6 cellular contexts compared by ENCODE assay signal in genomic region chr17:50114849-50115357, GRCh38. TPM values are rescaled to one million over a fixed set of nuclear protein-coding genes. Genes with fewer than 3 reads are reported as not detected.
DNase-seq lines count a peak whose midpoint lies in the region; ATAC-seq and TF ChIP-seq lines count a peak whose summit lies in the region.

No MANE protein-coding gene starts in this region.

- TF ChIP-seq CTCF in GM12873 (IDR thresholded peaks at IDR 0.05; ENCODE audit: insufficient read depth, low read depth, low read length, missing control alignments) (peak; percentile 85), neural cell (IDR thresholded peaks at IDR 0.05; ENCODE audit: poor library complexity, severe bottlenecking) (peak; percentile 73)

- no peak overlapping the region for H2AFZ ChIP-seq in neural cell (ENCODE audit: low read depth, low read length)

- no peak overlapping the region for H3K4me3 ChIP-seq in neural cell (ENCODE audit: low read length)

- H3K9me3 ChIP-seq in neural cell (ENCODE audit: low read length), result no peaks in the 10 kb centered on the region

- no peak for TF ChIP-seq EP300 in neural cell (conservative IDR thresholded peaks at IDR 0.05; ENCODE audit: poor library complexity, severe bottlenecking)

- H3K4me2 ChIP-seq in neural cell (ENCODE audit: low read length), result no peak overlapping the region

- ATAC-seq in HG02798 (IDR thresholded peaks at IDR 0.05; ENCODE audit: poor library complexity, unreplicated experiment), result no peak

- H3K9ac ChIP-seq in neural cell (ENCODE audit: low read length), result no peak overlapping the region

- H4K20me1 ChIP-seq in neural cell (ENCODE audit: insufficient read depth), result no peaks in the 10 kb centered on the region

- TF ChIP-seq RAD21 in neural cell (conservative IDR thresholded peaks at IDR 0.05), result peak; percentile 58

- H3K79me2 ChIP-seq in neural cell (replicated peaks; ENCODE audit: insufficient read depth, low read length), result no peaks in the 10 kb centered on the region

- H3F3A ChIP-seq in neural cell (ENCODE audit: insufficient read depth, low read length, poor library complexity, severe bottlenecking), result no peaks in the 10 kb centered on the region

- no peaks in the 10 kb centered on the region for H3K9me2 ChIP-seq in neural cell (ENCODE audit: insufficient read depth, low read length)

- no peaks in the 10 kb centered on the region for H3K36me3 ChIP-seq in neural cell (ENCODE audit: insufficient read depth, low read length)

- H3K27me3 ChIP-seq in neural cell (ENCODE audit: insufficient read depth, low read depth, low read length), result no peaks in the 10 kb centered on the region

- DNase-seq in NCI-H2196 (lab: John Stamatoyannopoulos, UW; ENCODE audit: unreplicated experiment) (peak; percentile 71), astrocyte of the hippocampus (ENCODE audit: low read depth, low spot score) (peak; percentile 74), NCI-H187 (lab: John Stamatoyannopoulos, UW) (no peak)

- no peak overlapping the region for H3K27ac ChIP-seq in neural cell (ENCODE audit: low read length)

TF ChIP-seq in neural cell, 6 proteins besides CTCF, POLR2A, EP300 and RAD21:
- peak; percentile 52 for TF ChIP-seq SMC3 (conservative IDR thresholded peaks at IDR 0.05; ENCODE audit: poor library complexity)
- no peak for TF ChIP-seq REST (IDR thresholded peaks at IDR 0.05; ENCODE audit: borderline replicate concordance)
- TF ChIP-seq TAF1 (IDR thresholded peaks at IDR 0.05; ENCODE audit: low read depth), result no peak

RNA-seq across cellular contexts. Expression of gene SAMD14, which starts 15.1 kb away (rescaled TPM):
- polyA plus RNA-seq in neural cell, result 105 and 128 TPM in 2 replicates
- polyA minus RNA-seq in neural cell, result 77.2 and 83.0 TPM in 2 replicates

RNA-seq across cellular contexts. Expression of gene PDK2, which starts 19.8 kb away (rescaled TPM):
- polyA plus RNA-seq in neural cell, result 36.2 and 41.7 TPM in 2 replicates
- 31.9 and 37.3 TPM in 2 replicates for polyA minus RNA-seq in neural cell

RNA-seq across cellular contexts. Expression of gene PPP1R9B, which starts 35.6 kb away (rescaled TPM):
- 29.2 and 30.5 TPM in 2 replicates for polyA plus RNA-seq in neural cell
- 56.8 and 70.1 TPM in 2 replicates for polyA minus RNA-seq in neural cell

RNA-seq across cellular contexts. Expression of gene SGCA, which starts 50.9 kb away (rescaled TPM):
- polyA plus RNA-seq in neural cell, result 0.43 TPM in 1 of 2 replicates, not detected in the other
- polyA minus RNA-seq in neural cell, result not detected in 2 replicates

RNA-seq across cellular contexts. Expression of gene ITGA3, which starts 59.0 kb away (rescaled TPM):
- 33.0 and 37.2 TPM in 2 replicates for polyA plus RNA-seq in neural cell
- polyA minus RNA-seq in neural cell, result 38.1 and 53.8 TPM in 2 replicates

Comparison
In these comparisons a context has a peak if more than half of its experiments do, and no peak if none do; other contexts are left out.
1. DNase-seq: peak in NCI-H2196 (single experiment) and astrocyte of the hippocampus (single experiment); none in NCI-H187 (0 of 2).